ENCODE assay signal across 1 cellular context in genomic region chr20:3767434-3768341, GRCh38.
TF ChIP-seq lines count a peak whose summit lies in the region.

TSS of gene ADISSP (minus strand) at chr20:3767753. CDS start at chr20:3760100, 7,653 bp downstream.

TF ChIP-seq in K562, 482 proteins besides CTCF, POLR2A, EP300 and RAD21 (continued from another document and continues in another):
- no peak for TF ChIP-seq ZMIZ1 (IDR thresholded peaks at IDR 0.05; ENCODE audit: low read depth in 2 of 2, low read length in 2 of 2)
- TF ChIP-seq SUPT5H (IDR thresholded peaks at IDR 0.05), result peak; percentile 63; the same call in 1 of the 2 replicates
- peak; percentile 25; the same call in 1 of the 2 replicates for TF ChIP-seq ETV5 (CRISPR knock-in tag; IDR thresholded peaks at IDR 0.05; ENCODE audit: low read depth)
- peak; percentile 18 for TF ChIP-seq VEZF1 (CRISPR knock-in tag; IDR thresholded peaks at IDR 0.05)
- no peak for TF ChIP-seq ZNF717 (CRISPR knock-in tag; IDR thresholded peaks at IDR 0.05)
- TF ChIP-seq MITF (IDR thresholded peaks at IDR 0.05), result no peak; the same call in 1 of the 2 replicates
- no peak for TF ChIP-seq SNRNP70 (optimal IDR thresholded peaks at IDR 0.05; ENCODE audit: low read depth, low read length)
- TF ChIP-seq FOXK2 (conservative IDR thresholded peaks at IDR 0.05 in 1 of 2, IDR thresholded peaks at IDR 0.05 in 1 of 2; ENCODE audit: low read depth in 2 of 2), result no peak
- TF ChIP-seq ELF2 (CRISPR knock-in tag; IDR thresholded peaks at IDR 0.05), result no peak
- TF ChIP-seq TAF9B (IDR thresholded peaks at IDR 0.05; ENCODE audit: partially characterized antibody), result peak; percentile 10
- TF ChIP-seq TGIF2 (CRISPR knock-in tag; IDR thresholded peaks at IDR 0.05), result no peak
- 0 out of 2 replicates have a peak, but pooled peaks have one; percentile 2 for TF ChIP-seq JUND (IDR thresholded peaks at IDR 0.05; ENCODE audit: borderline replicate concordance, low read depth, low read length)
- TF ChIP-seq JUND (tag; IDR thresholded peaks at IDR 0.05; ENCODE audit: borderline replicate concordance, low read depth, low read length), result no peak
- TF ChIP-seq ETS1 (conservative IDR thresholded peaks at IDR 0.05; ENCODE audit: control insufficient read depth, low read depth, low read length), result peak; percentile 13; the same call in 1 of the 2 replicates
- peak; percentile 96 for TF ChIP-seq CHD2 (IDR thresholded peaks at IDR 0.05; ENCODE audit: low read depth, low read length)
- TF ChIP-seq FOXK1 (CRISPR knock-in tag; IDR thresholded peaks at IDR 0.05; ENCODE audit: borderline replicate concordance), result 0 out of 2 replicates have a peak, but pooled peaks have one; percentile 20
- TF ChIP-seq MYC (IDR thresholded peaks at IDR 0.05; ENCODE audit: low read depth, low read length), result peak; percentile 55; the same call in 1 of the 2 replicates
- peak; percentile 34; the same call in 1 of the 2 replicates for TF ChIP-seq MYC (CRISPR knock-in tag; IDR thresholded peaks at IDR 0.05; ENCODE audit: borderline replicate concordance, low read depth)
- no peak for TF ChIP-seq CEBPZ (IDR thresholded peaks at IDR 0.05; ENCODE audit: borderline replicate concordance, low read depth, low read length)
- no peak for TF ChIP-seq CHD4 (IDR thresholded peaks at IDR 0.05; ENCODE audit: insufficient read depth, insufficient replicate concordance, low read depth, low read length, poor library complexity, severe bottlenecking)
- no peak for TF ChIP-seq ELF1 (tag; IDR thresholded peaks at IDR 0.05)
- TF ChIP-seq MCM2 (IDR thresholded peaks at IDR 0.05; ENCODE audit: low read depth), result no peak
- no peak for TF ChIP-seq TSHZ1 (CRISPR knock-in tag; IDR thresholded peaks at IDR 0.05)
- TF ChIP-seq IRF1 (CRISPR knock-in tag; IDR thresholded peaks at IDR 0.05; ENCODE audit: borderline replicate concordance), result peak; percentile 63; the same call in 1 of the 2 replicates
- peak; percentile 72 for TF ChIP-seq PCBP1 (IDR thresholded peaks at IDR 0.05; ENCODE audit: low read depth, low read length, poor library complexity, severe bottlenecking)
- no peak; the same call in 1 of the 2 replicates for TF ChIP-seq ZBTB43 (CRISPR knock-in tag; IDR thresholded peaks at IDR 0.05)
- no peak for TF ChIP-seq ZNF134 (CRISPR knock-in tag; conservative IDR thresholded peaks at IDR 0.05)
- peak; percentile 24; the same call in 1 of the 2 replicates for TF ChIP-seq ZBTB7A (IDR thresholded peaks at IDR 0.05; ENCODE audit: borderline replicate concordance, control insufficient read depth, low read depth, low read length)
- peak; percentile 47; the same call in 1 of the 2 replicates for TF ChIP-seq RB1 (IDR thresholded peaks at IDR 0.05; ENCODE audit: low read depth)
- no peak for TF ChIP-seq ZBTB5 (IDR thresholded peaks at IDR 0.05)
- TF ChIP-seq CREBBP (IDR thresholded peaks at IDR 0.05; ENCODE audit: low read depth, low read length), result no peak
- TF ChIP-seq MBD2 (IDR thresholded peaks at IDR 0.05; ENCODE audit: borderline replicate concordance, low read depth), result 0 out of 2 replicates have a peak, but pooled peaks have one; percentile 13
- 0 out of 2 replicates have a peak, but pooled peaks have one; percentile 40 for TF ChIP-seq ZNF263 (CRISPR knock-in tag; IDR thresholded peaks at IDR 0.05; ENCODE audit: borderline replicate concordance)
- TF ChIP-seq EZH2 (IDR thresholded peaks at IDR 0.05; ENCODE audit: borderline replicate concordance, low read depth, low read length), result no peak
- TF ChIP-seq HMG20A (CRISPR knock-in tag; conservative IDR thresholded peaks at IDR 0.05), result no peak
- no peak for TF ChIP-seq CBX5 (IDR thresholded peaks at IDR 0.05; ENCODE audit: borderline replicate concordance, low read depth)
- no peak for TF ChIP-seq ASH1L (IDR thresholded peaks at IDR 0.05; ENCODE audit: borderline replicate concordance, low read depth, partially characterized antibody)
- TF ChIP-seq ZNF165 (CRISPR knock-in tag; IDR thresholded peaks at IDR 0.05; ENCODE audit: borderline replicate concordance), result no peak
- no peak for TF ChIP-seq PHF21A (IDR thresholded peaks at IDR 0.05; ENCODE audit: borderline replicate concordance, low read depth)
